13 cellular contexts compared by ENCODE assay signal in the genomic region with DNA sequence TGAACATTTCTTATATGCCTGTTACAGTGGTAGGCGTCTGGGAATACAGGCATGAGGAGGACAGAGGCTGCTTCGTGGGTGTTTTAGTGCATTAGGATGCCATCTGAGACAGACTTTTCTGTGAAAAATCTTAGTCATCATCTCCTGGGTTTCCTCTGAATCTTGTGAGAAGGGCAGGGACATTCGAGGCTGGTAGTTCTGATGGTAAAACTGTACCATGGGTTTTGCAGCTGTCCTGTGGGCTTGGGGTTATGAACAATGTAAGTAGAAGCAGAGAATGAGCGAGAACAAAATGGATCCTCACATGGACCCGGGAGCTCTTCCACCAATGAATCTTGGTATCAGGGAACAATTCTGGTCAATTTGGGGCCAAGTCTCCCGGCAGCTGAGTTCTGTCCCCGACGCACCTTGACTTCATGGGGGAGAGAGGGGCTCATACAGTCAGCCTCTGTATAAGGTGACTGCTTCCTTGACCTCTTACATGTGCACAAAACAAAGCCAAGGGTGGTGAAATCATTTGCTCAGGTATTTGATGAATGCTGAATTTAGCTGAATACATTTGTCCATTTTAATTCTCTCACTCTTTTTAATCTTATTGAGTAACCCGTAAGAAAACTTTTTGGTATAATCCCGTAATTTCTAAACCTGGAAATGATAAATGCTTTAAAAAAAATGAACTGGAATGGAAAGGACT.
A peak's percentile ranks its signal among the peaks of the same experiment; 100 is the strongest.
DNase-seq lines count a peak whose midpoint lies in the region; ATAC-seq and TF ChIP-seq lines count a peak whose summit lies in the region.
"Had no signal": no experiment of that assay in that cellular context is flagged by ENCODE, and none has a peak within 500 bp of the region (broad histone marks: within the 10 kb centered on the region; RNA-seq: fewer than 3 reads in every experiment).

No MANE protein-coding gene starts in this region.

- POLR2A ChIA-PET in SK-N-SH (lab: Yijun Ruan, JAX): interaction anchor here (0.6 kb wide), 1 partner anchor 88 kb away, joined by 3 read pairs; no protein-coding TSS in a partner anchor
- POLR2A ChIA-PET in T-cell (lab: Charles Lee): no interaction called here

- H3K27ac ChIP-seq in left ventricle myocardium inferior (replicated peaks) (peak overlapping the region; percentile 54), SK-N-SH (ENCODE audit: low read depth in 2 of 2, low read length in 1 of 2) (peak overlapping the region; percentile 64 to 99), transverse colon (peak overlapping the region in 3 of 4 donors; percentile 18 to 53 (median 42))

- TF ChIP-seq POLR2A in transverse colon (IDR thresholded peaks at IDR 0.05): no peak

- no peak for ATAC-seq in Right ventricle myocardium inferior
- no peak for ATAC-seq in GM18519 (IDR thresholded peaks at IDR 0.05; ENCODE audit: low FRiP score, unreplicated experiment)
- no peak for ATAC-seq in T-cell (replicated peaks in 1 of 4)

- H2AFZ ChIP-seq in SK-N-SH (ENCODE audit: low read depth): peak overlapping the region; percentile 82; the same call in 1 of the 2 replicates

- peaks cover 17% of the 10 kb centered on the region for H3K4me1 ChIP-seq in left ventricle myocardium inferior
- peaks cover 0 to 22% of the 10 kb centered on the region in 2 experiments; a peak in 2 of 4 replicates for H3K4me1 ChIP-seq in SK-N-SH (ENCODE audit: control insufficient read depth in 1 of 2, insufficient read depth in 2 of 2, low read depth in 1 of 2, low read length in 1 of 2)
- peaks cover 0 to 21% (median 8%) of the 10 kb centered on the region in 4 donors for H3K4me1 ChIP-seq in transverse colon

- no peaks in the 10 kb centered on the region for H3K79me2 ChIP-seq in SK-N-SH (ENCODE audit: insufficient read depth)

- CTCF ChIA-PET in SK-N-SH (lab: Yijun Ruan, JAX): no interaction called here
- CTCF ChIA-PET in T-cell (lab: Charles Lee): no interaction called here

- H3K27me3 ChIP-seq in left ventricle myocardium inferior (ENCODE audit: low read depth) (no peaks in the 10 kb centered on the region), SK-N-SH (ENCODE audit: insufficient read depth) (no peaks in the 10 kb centered on the region), transverse colon (no peaks in the 10 kb centered on the region)

- TF ChIP-seq CTCF in left ventricle myocardium inferior (IDR thresholded peaks at IDR 0.05; ENCODE audit: borderline replicate concordance): no peak
- TF ChIP-seq CTCF in SK-N-SH (IDR thresholded peaks at IDR 0.05): no peak
- TF ChIP-seq CTCF in transverse colon (IDR thresholded peaks at IDR 0.05): no peak

- no peaks in the 10 kb centered on the region for H3K9me2 ChIP-seq in SK-N-SH

- H3K9me3 Mint-ChIP-seq in T-cell: no peaks in the 10 kb centered on the region
- H3K9me3 Mint-ChIP-seq: activated B cell treated with CpG ODN at 0.5 μM for 24 hours had no signal

- H3F3A ChIP-seq in SK-N-SH (replicated peaks; ENCODE audit: insufficient read depth): peaks cover 38% of the 10 kb centered on the region

- H3K36me3 Mint-ChIP-seq in T-cell: no peaks in the 10 kb centered on the region

- peaks cover 0 to 4% (median 0%) of the 10 kb centered on the region in 3 donors for H3K4me1 Mint-ChIP-seq in T-cell
- H3K4me1 Mint-ChIP-seq: activated B cell treated with CpG ODN at 0.5 μM for 24 hours had no signal

- H3K4me3 Mint-ChIP-seq in T-cell: no peak overlapping the region
- H3K4me3 Mint-ChIP-seq: activated B cell treated with CpG ODN at 0.5 μM for 24 hours had no signal

- TF ChIP-seq EP300 in SK-N-SH (IDR thresholded peaks at IDR 0.05; ENCODE audit: borderline replicate concordance in 1 of 2, low read depth in 1 of 2, low read length in 1 of 2) (no peak), transverse colon (IDR thresholded peaks at IDR 0.05; ENCODE audit: low read depth) (no peak)

- no peaks in the 10 kb centered on the region for H4K20me1 ChIP-seq in SK-N-SH (ENCODE audit: insufficient read depth)

- peaks cover 9% of the 10 kb centered on the region for H3K9me3 ChIP-seq in left ventricle myocardium inferior (replicated peaks)
- no peaks in the 10 kb centered on the region for H3K9me3 ChIP-seq in SK-N-SH
- H3K9me3 ChIP-seq in transverse colon: no peaks in the 10 kb centered on the region

- in situ Hi-C loops in transverse colon (cut with MboI; ENCODE audit: low pct_ligation_motif_present in 1 of 4, low pct_unique_long_range_greater_than_20kb in 1 of 4, low sequenced_read_pairs in 3 of 4): no loop called here

- peak overlapping the region; percentile 62; the same call in 1 of the 2 replicates for H3K9ac ChIP-seq in SK-N-SH

- peak overlapping the region; percentile 69; the same call in 1 of the 2 replicates for H3K4me2 ChIP-seq in SK-N-SH

- no peak overlapping the region for H3K27ac Mint-ChIP-seq in T-cell
- H3K27ac Mint-ChIP-seq: activated B cell treated with CpG ODN at 0.5 μM for 24 hours, CD14-positive monocyte had no signal

- TF ChIP-seq RAD21 in SK-N-SH (IDR thresholded peaks at IDR 0.05; ENCODE audit: low read length): no peak

- no peak for DNase-seq in left ventricle myocardium inferior
- DNase-seq in Right ventricle myocardium inferior (ENCODE audit: missing footprints): no peak
- DNase-seq in SK-N-SH: no peak
- DNase-seq in glomerular visceral epithelial cell (ENCODE audit: extremely low spot score): peak; percentile 35
- no peak for DNase-seq in transverse colon
- no peak for DNase-seq in activated gamma-delta T cell treated with Interleukin-2 at 50 U/mL for 16 hours
- no peak for DNase-seq in T-cell
- DNase-seq: activated B cell treated with CpG ODN at 0.5 μM for 24 hours; activated naive CD4-positive, alpha-beta T cell; NCI-H446 had no signal

- H3K27me3 Mint-ChIP-seq in T-cell: peaks cover 11 to 24% of the 10 kb centered on the region in 2 donors

- WGBS in SK-N-SH (ENCODE audit: low lambda C conversion rate): 29% methylated on average over 8 of the region's 10 CpGs
- WGBS in transverse colon (ENCODE audit: low coverage in 1 of 2), 2 donors: 72 to 80% methylated on average over 5 to 10 of the region's 10 CpGs

- intact Hi-C loops in left ventricle myocardium inferior (cut with micrococcal nuclease): no loop called here
- intact Hi-C loops in Right ventricle myocardium inferior (cut with DNase I): no loop called here
- intact Hi-C loops in transverse colon (cut with DNase I; ENCODE audit: low total_unique reads): no loop called here

- H3K4me3 ChIP-seq in left ventricle myocardium inferior (no peak overlapping the region), SK-N-SH (ENCODE audit: low read depth in 2 of 2, low read length in 1 of 2) (no peak overlapping the region), transverse colon (no peak overlapping the region)
- H3K4me3 ChIP-seq: dorsolateral prefrontal cortex had no signal

- H3K36me3 ChIP-seq in left ventricle myocardium inferior (no peaks in the 10 kb centered on the region), SK-N-SH (replicated peaks in 1 of 2; ENCODE audit: control insufficient read depth in 1 of 2, insufficient read depth in 2 of 2, low read length in 1 of 2) (no peaks in the 10 kb centered on the region), transverse colon (no peaks in the 10 kb centered on the region)

TF ChIP-seq in SK-N-SH, 30 proteins besides CTCF, POLR2A, EP300 and RAD21:
- 0 out of 2 replicates have a peak, but pooled peaks have one; percentile 16 for TF ChIP-seq TAF1 (IDR thresholded peaks at IDR 0.05; ENCODE audit: borderline replicate concordance, low read depth, low read length)
- TF ChIP-seq, protein P1, sequence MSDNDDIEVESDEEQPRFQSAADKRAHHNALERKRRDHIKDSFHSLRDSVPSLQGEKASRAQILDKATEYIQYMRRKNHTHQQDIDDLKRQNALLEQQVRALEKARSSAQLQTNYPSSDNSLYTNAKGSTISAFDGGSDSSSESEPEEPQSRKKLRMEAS (IDR thresholded peaks at IDR 0.05; ENCODE audit: low read depth): peak; percentile 40; the same call in 1 of the 2 replicates
- 0 out of 2 replicates have a peak, but pooled peaks have one; percentile 8 for TF ChIP-seq TCF12 (IDR thresholded peaks at IDR 0.05)
- no peak for TF ChIP-seq RFX5 (IDR thresholded peaks at IDR 0.05; ENCODE audit: low read length)
- no peak for TF ChIP-seq JUND (IDR thresholded peaks at IDR 0.05)
TF ChIP-seq in SK-N-SH: peak in this region for 3.
